Comparison of ENCODE assay signal across 24 cellular contexts in the genomic region with DNA sequence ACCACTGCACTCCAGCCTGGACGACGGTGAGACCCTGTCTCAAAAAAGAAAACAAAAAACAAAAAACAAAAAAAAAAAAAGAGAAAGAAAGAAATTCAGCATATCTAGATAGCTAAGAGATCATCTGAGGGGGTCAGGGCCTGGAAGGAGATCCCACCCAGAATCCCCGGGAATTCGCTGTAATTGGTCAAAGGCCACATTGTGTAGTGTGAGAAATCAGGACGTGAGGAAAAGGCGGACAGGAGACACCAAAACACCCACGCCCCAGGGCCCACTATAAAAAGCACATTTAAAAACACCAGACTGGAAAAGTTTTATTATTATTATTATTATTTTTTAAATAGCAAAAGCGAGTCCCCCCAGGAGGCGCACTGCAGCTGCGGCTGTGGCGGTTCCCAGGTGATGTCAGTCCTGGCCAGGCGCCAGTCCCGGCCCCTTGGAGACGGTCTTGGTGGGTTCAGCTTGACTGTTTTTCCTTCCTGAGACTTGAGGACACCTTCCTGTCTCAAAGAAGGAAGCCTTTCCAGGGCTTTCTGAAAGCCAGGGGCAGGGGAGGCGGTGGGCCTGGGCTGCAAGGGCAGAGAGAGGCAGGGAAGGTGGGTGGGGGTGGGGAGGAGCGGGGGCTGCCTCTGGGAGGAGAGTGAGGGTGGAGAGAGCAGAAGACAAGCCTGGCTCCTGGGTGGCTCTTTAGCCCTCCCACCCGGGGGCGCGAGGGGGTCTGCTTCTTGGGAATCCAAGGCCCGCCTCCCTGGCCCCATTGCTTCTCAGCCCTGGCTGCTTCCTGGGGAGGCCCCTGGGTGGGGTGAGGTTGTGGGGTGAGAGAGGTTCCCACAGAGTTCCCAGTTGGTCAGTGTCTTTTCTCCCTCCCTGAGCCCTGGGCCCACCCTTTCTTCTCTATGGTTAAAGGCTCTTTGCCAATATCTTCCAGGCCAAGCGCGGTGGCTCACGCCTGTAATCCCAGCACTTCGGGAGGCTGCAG. TPM values are rescaled to one million over a fixed set of nuclear protein-coding genes. Genes with fewer than 3 reads are reported as not detected.
A peak's percentile ranks its signal among the peaks of the same experiment; 100 is the strongest.
DNase-seq lines count a peak whose midpoint lies in the region; ATAC-seq, FAIRE-seq and TF ChIP-seq lines count a peak whose summit lies in the region.
"Had no signal": no experiment of that assay in that cellular context is flagged by ENCODE, and none has a peak within 500 bp of the region (broad histone marks: within the 10 kb centered on the region; RNA-seq: fewer than 3 reads in every experiment).

No MANE protein-coding gene starts in this region.

- no peak overlapping the region for H3K4me3 Mint-ChIP-seq in stimulated activated memory B cell treated with anti-CD40 and anti-IgM and Interleukin-4, amounts not matched to agents 10 μg/mL and 1 μg/mL and 100 μg/mL, for 72 hours
- H3K4me3 Mint-ChIP-seq in activated CD8-positive, alpha-beta T cell treated with anti-CD3 and anti-CD28 coated beads for 36 hours: no peak overlapping the region
- no peak overlapping the region for H3K4me3 Mint-ChIP-seq in endodermal cell
- H3K4me3 Mint-ChIP-seq: activated naive CD8-positive, alpha-beta T cell treated with anti-CD3 and anti-CD28 coated beads, Interleukin-2, amount 10 ng/mL, durations not matched to agents 7 days and 5 days; activated T-cell treated with anti-CD3 and anti-CD28 coated beads, Interleukin-2, amount 50 U/mL, for 72 hours; stimulated activated naive B cell treated with anti-CD40 and anti-IgM and Interleukin-4, amounts not matched to agents 10 μg/mL and 1 μg/mL and 100 μg/mL, for 72 hours had no signal

- peaks cover 2% of the 10 kb centered on the region for H3K4me1 ChIP-seq in endothelial cell of umbilical vein (ENCODE audit: control insufficient read depth, extremely low read depth, insufficient read depth, low read length)
- H3K4me1 ChIP-seq in right lobe of liver: no peaks in the 10 kb centered on the region
- H3K4me1 ChIP-seq in endodermal cell (ENCODE audit: control insufficient read depth, insufficient read depth, low read length): no peaks in the 10 kb centered on the region
- H3K4me1 ChIP-seq: transverse colon had no signal

- H3K9me3 ChIP-seq in endothelial cell of umbilical vein (replicated peaks; ENCODE audit: control insufficient read depth, insufficient read depth, low read length) (no peaks in the 10 kb centered on the region), right lobe of liver (no peaks in the 10 kb centered on the region), endodermal cell (ENCODE audit: control insufficient read depth, low read length) (no peaks in the 10 kb centered on the region)
- H3K9me3 ChIP-seq: ovary, SK-N-SH, transverse colon had no signal

- 40% methylated on average over 15 of the region's 24 CpGs for WGBS in right lobe of liver (ENCODE audit: insufficient coverage, low coverage, low lambda C conversion rate, missing lambda C conversion rate)
- WGBS in endodermal cell (ENCODE audit: insufficient coverage in 1 of 2, insufficient read length in 1 of 2), 2 experiments: 87 to 91% methylated on average over 12 to 21 of the region's 24 CpGs

- H3K27ac Mint-ChIP-seq in stimulated activated memory B cell treated with anti-CD40 and anti-IgM and Interleukin-4, amounts not matched to agents 10 μg/mL and 1 μg/mL and 100 μg/mL, for 72 hours: no peak overlapping the region
- H3K27ac Mint-ChIP-seq in activated CD8-positive, alpha-beta T cell treated with anti-CD3 and anti-CD28 coated beads for 36 hours: no peak overlapping the region
- no peak overlapping the region for H3K27ac Mint-ChIP-seq in endodermal cell
- H3K27ac Mint-ChIP-seq: activated naive CD8-positive, alpha-beta T cell treated with anti-CD3 and anti-CD28 coated beads, Interleukin-2, amount 10 ng/mL, durations not matched to agents 7 days and 5 days; activated T-cell treated with anti-CD3 and anti-CD28 coated beads, Interleukin-2, amount 50 U/mL, for 72 hours; stimulated activated naive B cell treated with anti-CD40 and anti-IgM and Interleukin-4, amounts not matched to agents 10 μg/mL and 1 μg/mL and 100 μg/mL, for 72 hours had no signal

- no peak for FAIRE-seq in endothelial cell of umbilical vein (lab: Jason Lieb, UNC)
- FAIRE-seq in D721Med (lab: Jason Lieb, UNC): no peak
- FAIRE-seq: colon had no signal

- CTCF ChIA-PET in endothelial cell of umbilical vein (lab: Charles Lee): interaction anchor here (1.5 to 2.6 kb wide), 2 partner anchors 9 to 49 kb away, joined by 3 to 11 read pairs; no protein-coding TSS in a partner anchor
- CTCF ChIA-PET in activated CD8-positive, alpha-beta T cell treated with anti-CD3 and anti-CD28 coated beads for 36 hours (lab: Charles Lee): no interaction called here

- dilution Hi-C loops in endothelial cell of umbilical vein (cut with MboI; ENCODE audit: extremely low pct_ligation_motif_present, low sequenced_read_pairs): no loop called here

- no peaks in the 10 kb centered on the region for H3K4me1 Mint-ChIP-seq in stimulated activated memory B cell treated with anti-CD40 and anti-IgM and Interleukin-4, amounts not matched to agents 10 μg/mL and 1 μg/mL and 100 μg/mL, for 72 hours
- no peaks in the 10 kb centered on the region for H3K4me1 Mint-ChIP-seq in activated CD8-positive, alpha-beta T cell treated with anti-CD3 and anti-CD28 coated beads for 36 hours (ENCODE audit: low read depth)
- no peaks in the 10 kb centered on the region for H3K4me1 Mint-ChIP-seq in endodermal cell
- H3K4me1 Mint-ChIP-seq: activated naive CD8-positive, alpha-beta T cell treated with anti-CD3 and anti-CD28 coated beads, Interleukin-2, amount 10 ng/mL, durations not matched to agents 7 days and 5 days; stimulated activated naive B cell treated with anti-CD40 and anti-IgM and Interleukin-4, amounts not matched to agents 10 μg/mL and 1 μg/mL and 100 μg/mL, for 72 hours had no signal

- H3K9me3 Mint-ChIP-seq in stimulated activated memory B cell treated with anti-CD40 and anti-IgM and Interleukin-4, amounts not matched to agents 10 μg/mL and 1 μg/mL and 100 μg/mL, for 72 hours: no peaks in the 10 kb centered on the region
- H3K9me3 Mint-ChIP-seq in activated CD8-positive, alpha-beta T cell treated with anti-CD3 and anti-CD28 coated beads for 36 hours: no peaks in the 10 kb centered on the region
- H3K9me3 Mint-ChIP-seq in endodermal cell: no peaks in the 10 kb centered on the region
- H3K9me3 Mint-ChIP-seq: activated naive CD8-positive, alpha-beta T cell treated with anti-CD3 and anti-CD28 coated beads, Interleukin-2, amount 10 ng/mL, durations not matched to agents 7 days and 5 days; activated T-cell treated with anti-CD3 and anti-CD28 coated beads, Interleukin-2, amount 50 U/mL, for 72 hours; stimulated activated naive B cell treated with anti-CD40 and anti-IgM and Interleukin-4, amounts not matched to agents 10 μg/mL and 1 μg/mL and 100 μg/mL, for 72 hours had no signal

- H3K9me1 ChIP-seq in endothelial cell of umbilical vein (replicated peaks; ENCODE audit: control insufficient read depth, extremely low read depth, insufficient read depth, low read length): no peaks in the 10 kb centered on the region

- no peak for TF ChIP-seq POLR2A in endothelial cell of umbilical vein (IDR thresholded peaks at IDR 0.05; ENCODE audit: low read depth, low read length)
- TF ChIP-seq POLR2A in right lobe of liver (IDR thresholded peaks at IDR 0.05): no peak

- H3K79me2 ChIP-seq in endothelial cell of umbilical vein (ENCODE audit: control insufficient read depth, insufficient read depth, low read length): no peaks in the 10 kb centered on the region

- H3K27me3 ChIP-seq in endothelial cell of umbilical vein (ENCODE audit: control insufficient read depth in 2 of 2, insufficient read depth in 2 of 2, low read length in 2 of 2): peaks cover 0 to 1% of the 10 kb centered on the region in 2 experiments
- no peaks in the 10 kb centered on the region for H3K27me3 ChIP-seq in right lobe of liver
- H3K27me3 ChIP-seq in endodermal cell (ENCODE audit: control insufficient read depth, insufficient read depth, low read length, poor library complexity, severe bottlenecking): no peaks in the 10 kb centered on the region
- H3K27me3 ChIP-seq: ovary, transverse colon had no signal

- intact Hi-C loops in endothelial cell of umbilical vein (cut with micrococcal nuclease): no loop called here
- intact Hi-C loops in right lobe of liver (cut with DNase I): no loop called here
- intact Hi-C loops in activated CD8-positive, alpha-beta T cell treated with anti-CD3 and anti-CD28 coated beads for 36 hours (cut with micrococcal nuclease): no loop called here

- H3K4me2 ChIP-seq in endothelial cell of umbilical vein (ENCODE audit: insufficient read depth, low read length): no peak overlapping the region
- H3K4me2 ChIP-seq: SK-N-SH had no signal

- BruUV-seq in endothelial cell of umbilical vein (replicated peaks; lab: Mats Ljungman, UMichigan): no TSS peak

- H3K36me3 ChIP-seq in endothelial cell of umbilical vein (ENCODE audit: control insufficient read depth in 2 of 2, extremely low read depth in 1 of 2, insufficient read depth in 2 of 2, low read length in 2 of 2): no peaks in the 10 kb centered on the region
- H3K36me3 ChIP-seq in right lobe of liver: no peaks in the 10 kb centered on the region
- no peaks in the 10 kb centered on the region for H3K36me3 ChIP-seq in endodermal cell (ENCODE audit: control insufficient read depth, insufficient read depth, low read length)
- H3K36me3 ChIP-seq: ovary, transverse colon had no signal

- H3K36me3 Mint-ChIP-seq in stimulated activated memory B cell treated with anti-CD40 and anti-IgM and Interleukin-4, amounts not matched to agents 10 μg/mL and 1 μg/mL and 100 μg/mL, for 72 hours: no peaks in the 10 kb centered on the region
- no peaks in the 10 kb centered on the region for H3K36me3 Mint-ChIP-seq in activated CD8-positive, alpha-beta T cell treated with anti-CD3 and anti-CD28 coated beads for 36 hours (ENCODE audit: low read depth)
- H3K36me3 Mint-ChIP-seq in endodermal cell (ENCODE audit: low read depth): no peaks in the 10 kb centered on the region
- H3K36me3 Mint-ChIP-seq: activated naive CD8-positive, alpha-beta T cell treated with anti-CD3 and anti-CD28 coated beads, Interleukin-2, amount 10 ng/mL, durations not matched to agents 7 days and 5 days; stimulated activated naive B cell treated with anti-CD40 and anti-IgM and Interleukin-4, amounts not matched to agents 10 μg/mL and 1 μg/mL and 100 μg/mL, for 72 hours had no signal

- ATAC-seq in right lobe of liver: peak in 3 of 4 donors; percentile 25 to 61 (median 49)
- peak; percentile 13 for ATAC-seq in stimulated activated memory B cell treated with anti-CD40 and anti-IgM and Interleukin-4, amounts not matched to agents 10 μg/mL and 1 μg/mL and 100 μg/mL, for 72 hours
- ATAC-seq in activated CD8-positive, alpha-beta T cell treated with anti-CD3 and anti-CD28 coated beads for 36 hours: no peak
- ATAC-seq: activated CD4-positive, CD25-positive, alpha-beta regulatory T cell treated with anti-CD3 and anti-CD28 coated beads, Interleukin-2, amount 50 U/mL, for 24 hours; activated T-cell treated with anti-CD3 and anti-CD28 coated beads, Interleukin-2, amount 50 U/mL, for 72 hours; stimulated activated naive B cell treated with anti-CD40 and anti-IgM and Interleukin-4, amounts not matched to agents 10 μg/mL and 1 μg/mL and 100 μg/mL, for 72 hours had no signal

- DNase-seq in NCI-H69 (lab: John Stamatoyannopoulos, UW) (peak; percentile 12), endothelial cell of umbilical vein (ENCODE audit: low read depth, low spot score) (peak; percentile 55), right lobe of liver (peak in 1 of 3 donors; percentile 49), endodermal cell (no peak), D721Med (ENCODE audit: insufficient read length, low spot score) (no peak)
- no peak for DNase-seq in activated CD8-positive, alpha-beta T cell treated with anti-CD3 and anti-CD28 coated beads for 36 hours
- DNase-seq: activated CD8-positive, alpha-beta memory T cell treated with anti-CD3 and anti-CD28 coated beads for 24 hours; activated naive CD8-positive, alpha-beta T cell treated with anti-CD3 and anti-CD28 coated beads, Interleukin-2, amount 10 ng/mL, durations not matched to agents 7 days and 5 days; activated T-cell treated with anti-CD3 and anti-CD28 coated beads, Interleukin-2, amount 50 U/mL, for 72 hours; Kasumi-1; NCI-H1092 treated with DMSO at 0.1 percent for 48 hours; NCI-H2081; NCI-H510A; ovary; SK-N-SH; stimulated activated CD4-positive, alpha-beta T cell treated with anti-CD3 and anti-CD28 coated beads, Interleukin-1b, Interleukin-23, amount 100 ng/mL, for 48 hours; stimulated activated naive B cell treated with anti-CD40 and anti-IgM and Interleukin-4, amounts not matched to agents 10 μg/mL and 1 μg/mL and 100 μg/mL, for 72 hours; T-helper 9 cell; transverse colon had no signal

- no peak overlapping the region for H2AFZ ChIP-seq in endothelial cell of umbilical vein (ENCODE audit: low read depth, low read length)

- H4K20me1 ChIP-seq in endothelial cell of umbilical vein (replicated peaks; ENCODE audit: control insufficient read depth, extremely low read depth, insufficient read depth, low read length): no peaks in the 10 kb centered on the region

- no peak overlapping the region for H3K27ac ChIP-seq in endothelial cell of umbilical vein (ENCODE audit: insufficient read depth, low read depth, low read length)
- no peak overlapping the region for H3K27ac ChIP-seq in right lobe of liver
- no peak overlapping the region for H3K27ac ChIP-seq in endodermal cell (ENCODE audit: low read depth, low read length)
- H3K27ac ChIP-seq: ovary, transverse colon had no signal

- H3K27me3 Mint-ChIP-seq in stimulated activated memory B cell treated with anti-CD40 and anti-IgM and Interleukin-4, amounts not matched to agents 10 μg/mL and 1 μg/mL and 100 μg/mL, for 72 hours: peaks cover 35% of the 10 kb centered on the region
- H3K27me3 Mint-ChIP-seq in activated CD8-positive, alpha-beta T cell treated with anti-CD3 and anti-CD28 coated beads for 36 hours: peaks cover 11% of the 10 kb centered on the region
- H3K27me3 Mint-ChIP-seq in endodermal cell (ENCODE audit: insufficient read depth): peaks cover 7% of the 10 kb centered on the region
- H3K27me3 Mint-ChIP-seq: activated naive CD8-positive, alpha-beta T cell treated with anti-CD3 and anti-CD28 coated beads, Interleukin-2, amount 10 ng/mL, durations not matched to agents 7 days and 5 days had no signal

- no peak overlapping the region for H3K4me3 ChIP-seq in endothelial cell of umbilical vein (replicated peaks in 1 of 3; ENCODE audit: insufficient read depth in 1 of 3, low read depth in 1 of 3, low read length in 3 of 3)
- no peak overlapping the region for H3K4me3 ChIP-seq in right lobe of liver
- no peak overlapping the region for H3K4me3 ChIP-seq in endodermal cell (ENCODE audit: low read length)
- H3K4me3 ChIP-seq: ovary, transverse colon had no signal

- H3K9ac ChIP-seq in endothelial cell of umbilical vein (replicated peaks; ENCODE audit: extremely low read depth, insufficient read depth, low read length) (no peak overlapping the region), endodermal cell (ENCODE audit: extremely low read depth, low read length, poor library complexity, severe bottlenecking) (no peak overlapping the region)
- H3K9ac ChIP-seq: SK-N-SH had no signal

- POLR2A ChIA-PET in endothelial cell of umbilical vein (lab: Charles Lee): no interaction called here
- POLR2A ChIA-PET in activated CD8-positive, alpha-beta T cell treated with anti-CD3 and anti-CD28 coated beads for 36 hours (lab: Charles Lee): no interaction called here

- peak in 1 of 2 donors; percentile 6 for TF ChIP-seq CTCF in endothelial cell of umbilical vein (IDR thresholded peaks at IDR 0.05; ENCODE audit: extremely low read depth in 1 of 2, insufficient read depth in 1 of 2, low read depth in 1 of 2, low read length in 2 of 2)
- TF ChIP-seq CTCF in right lobe of liver (IDR thresholded peaks at IDR 0.05): no peak
- TF ChIP-seq CTCF in activated CD8-positive, alpha-beta T cell treated with anti-CD3 and anti-CD28 coated beads for 36 hours (IDR thresholded peaks at IDR 0.05): no peak
- no peak for TF ChIP-seq CTCF in endodermal cell (conservative IDR thresholded peaks at IDR 0.05)
- no peak for TF ChIP-seq CTCF in D721Med (IDR thresholded peaks at IDR 0.05; ENCODE audit: insufficient read depth, missing control alignments)

RNA-seq across cellular contexts. Expression of a gene that starts 14.5 kb away (rescaled TPM):
- 1.3 TPM in 1 of 2 replicates, not detected in the other for total RNA-seq in endothelial cell of umbilical vein
- 0.07 and 0.13 TPM in 2 replicates for polyA plus RNA-seq in endothelial cell of umbilical vein
- 0.09 and 0.11 TPM in 2 replicates for polyA plus RNA-seq in endothelial cell of umbilical vein (2011; cell fraction: cytosol; rRNA removed)
- polyA plus RNA-seq in endothelial cell of umbilical vein (2011; cell fraction: nucleus; rRNA removed): 0.11 TPM in 1 of 2 replicates, not detected in the other
- 0.88 and 1.9 TPM in 2 replicates for polyA plus RNA-seq in endothelial cell of umbilical vein (2012)
- not detected in 2 replicates for polyA minus RNA-seq in endothelial cell of umbilical vein
- polyA minus RNA-seq in endothelial cell of umbilical vein (2011; cell fraction: cytosol; rRNA and poly(A)+ RNA removed): not detected
- polyA minus RNA-seq in endothelial cell of umbilical vein (2011; cell fraction: nucleus; rRNA and poly(A)+ RNA removed): not detected in 2 replicates
- under 1 TPM in 1 of 6 experiments, not detected in 5; 0.33 TPM for total RNA-seq in right lobe of liver
- under 1 TPM in 1 of 2 experiments, not detected in 1; 0.23 TPM for total RNA-seq in activated CD8-positive, alpha-beta T cell treated with anti-CD3 and anti-CD28 coated beads for 36 hours
- 1 to 10 TPM; 1.9 to 2.2 TPM for total RNA-seq in endodermal cell
- polyA plus RNA-seq in endodermal cell (2013, experiment 1 of 2): 1.3 TPM
- 2.2 TPM for polyA plus RNA-seq in endodermal cell (2013, experiment 2 of 2)
- total RNA-seq: activated naive CD8-positive, alpha-beta T cell treated with anti-CD3 and anti-CD28 coated beads, Interleukin-2, amount 10 ng/mL, durations not matched to agents 7 days and 5 days; activated T-cell treated with anti-CD3 and anti-CD28 coated beads, Interleukin-2, amount 50 U/mL, for 72 hours; H4; HT-29; transverse colon had no signal
- polyA plus RNA-seq: SK-N-SH had no signal

RNA-seq across cellular contexts. Expression of a gene that starts 52.0 kb away (rescaled TPM):
- 134 and 142 TPM in 2 replicates for total RNA-seq in endothelial cell of umbilical vein
- 57.0 and 68.4 TPM in 2 replicates for polyA plus RNA-seq in endothelial cell of umbilical vein
- 69.2 and 73.8 TPM in 2 replicates for polyA plus RNA-seq in endothelial cell of umbilical vein (2011; cell fraction: cytosol; rRNA removed)
- 79.0 and 89.1 TPM in 2 replicates for polyA plus RNA-seq in endothelial cell of umbilical vein (2011; cell fraction: nucleus; rRNA removed)
- polyA plus RNA-seq in endothelial cell of umbilical vein (2012): 129 and 136 TPM in 2 replicates
- 165 and 182 TPM in 2 replicates for polyA minus RNA-seq in endothelial cell of umbilical vein
- 39.4 TPM for polyA minus RNA-seq in endothelial cell of umbilical vein (2011; cell fraction: cytosol; rRNA and poly(A)+ RNA removed)
- polyA minus RNA-seq in endothelial cell of umbilical vein (2011; cell fraction: nucleus; rRNA and poly(A)+ RNA removed): 90.3 and 120 TPM in 2 replicates
- 10 to 100 TPM; 30.4 to 62.6 (median 37.1) TPM for total RNA-seq in right lobe of liver
- total RNA-seq in activated CD8-positive, alpha-beta T cell treated with anti-CD3 and anti-CD28 coated beads for 36 hours: 100 to 1,000 TPM; 169 to 174 TPM
- 100 to 1,000 TPM; 202 to 239 TPM for total RNA-seq in endodermal cell
- polyA plus RNA-seq in endodermal cell (2013, experiment 1 of 2): 150 TPM
- 149 TPM for polyA plus RNA-seq in endodermal cell (2013, experiment 2 of 2)

RNA-seq across cellular contexts. Expression of a gene that starts 57.4 kb away (rescaled TPM):
- total RNA-seq in endothelial cell of umbilical vein (24.9 and 29.7 TPM in 2 replicates), right lobe of liver (100 to 1,000 TPM in 2 of 6 experiments, 10 to 100 TPM in 4; 14.4 to 166 (median 46.0) TPM), endodermal cell (10 to 100 TPM in 1 of 2 donors, 1 to 10 TPM in 1; 9.7 to 19.3 TPM)
- polyA plus RNA-seq in endothelial cell of umbilical vein: 18.0 and 19.3 TPM in 2 replicates
- polyA plus RNA-seq in endothelial cell of umbilical vein (2011; cell fraction: cytosol; rRNA removed): 20.8 and 21.7 TPM in 2 replicates
- polyA plus RNA-seq in endothelial cell of umbilical vein (2011; cell fraction: nucleus; rRNA removed): 8.2 and 9.3 TPM in 2 replicates
- polyA plus RNA-seq in endothelial cell of umbilical vein (2012): 44.6 and 56.4 TPM in 2 replicates
- polyA minus RNA-seq in endothelial cell of umbilical vein: 16.3 and 22.6 TPM in 2 replicates
- polyA minus RNA-seq in endothelial cell of umbilical vein (2011; cell fraction: cytosol; rRNA and poly(A)+ RNA removed): 19.0 TPM
- 4.6 and 5.5 TPM in 2 replicates for polyA minus RNA-seq in endothelial cell of umbilical vein (2011; cell fraction: nucleus; rRNA and poly(A)+ RNA removed)
- 1 to 10 TPM; 9.4 to 9.8 TPM for total RNA-seq in activated CD8-positive, alpha-beta T cell treated with anti-CD3 and anti-CD28 coated beads for 36 hours
- 15.8 TPM for polyA plus RNA-seq in endodermal cell (2013, experiment 1 of 2)
- 13.7 TPM for polyA plus RNA-seq in endodermal cell (2013, experiment 2 of 2)

Comparison
In these comparisons a context has a peak if more than half of its experiments do, and no peak if none do; other contexts are left out.
1. DNase-seq: peak in NCI-H69 (single experiment) and endothelial cell of umbilical vein (single experiment); none in activated CD8-positive, alpha-beta T cell treated with anti-CD3 and anti-CD28 coated beads for 36 hours (single experiment), endodermal cell (single experiment) and D721Med (single experiment).